ENCODE assay signal across 16 cellular contexts in the genomic region with DNA sequence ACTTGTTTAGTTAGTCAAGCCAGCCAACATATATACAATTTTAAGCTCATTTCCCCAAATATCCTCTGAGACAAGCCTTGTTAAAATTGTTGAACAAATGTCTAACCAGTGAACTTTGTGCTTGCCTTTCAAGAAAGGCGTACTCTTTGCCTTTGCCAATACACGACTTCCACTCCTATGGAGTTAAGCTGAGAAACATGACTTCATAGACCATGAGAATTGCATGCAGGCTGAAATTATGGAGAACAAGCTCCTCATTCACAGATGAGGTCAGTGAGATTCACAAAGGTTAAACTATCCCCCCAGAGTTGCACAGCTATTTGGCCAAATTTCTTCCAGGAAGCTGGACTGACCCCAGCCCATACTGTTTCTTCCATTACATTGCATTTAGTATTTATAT.
"Had no signal": no experiment of that assay in that cellular context is flagged by ENCODE, and none has a peak within 500 bp of the region (broad histone marks: within the 10 kb centered on the region; RNA-seq: fewer than 3 reads in every experiment).

No MANE protein-coding gene starts in this region.

- DNase-seq: activated CD4-positive, alpha-beta T cell treated with anti-CD3 and anti-CD28 coated beads, Interleukin-2, amount 10 ng/mL, durations not matched to agents 24 days and 14 days; activated CD8-positive, alpha-beta T cell treated with anti-CD3 and anti-CD28 coated beads for 36 hours; activated naive CD4-positive, alpha-beta T cell treated with Interleukin-2 at 50 U/mL for 16 hours; activated naive CD8-positive, alpha-beta T cell treated with anti-CD3 and anti-CD28 coated beads, Interleukin-2, amount 10 ng/mL, durations not matched to agents 7 days and 5 days; activated T-cell treated with anti-CD3 and anti-CD28 coated beads, Interleukin-2, amount 50 U/mL, for 24 hours; amygdala; dermis blood vessel endothelial cell; natural killer cell; occipital lobe; retina; spleen; stimulated activated naive CD8-positive, alpha-beta T cell treated with anti-CD3 and anti-CD28 coated beads, Interleukin-15, Interleukin-2, amounts not matched to agents 100 U/mL and 50 U/mL, for 24 hours; substantia nigra; tibial artery had no signal

- H3K9me3 ChIP-seq: tibial artery had no signal

- H3K4me3 ChIP-seq: cardiac muscle cell, tibial artery had no signal

- H3K4me3 Mint-ChIP-seq: activated CD4-positive, alpha-beta T cell treated with anti-CD3 and anti-CD28 coated beads, Interleukin-2, amount 10 ng/mL, durations not matched to agents 24 days and 14 days; activated CD8-positive, alpha-beta T cell treated with anti-CD3 and anti-CD28 coated beads for 36 hours; activated naive CD8-positive, alpha-beta T cell treated with anti-CD3 and anti-CD28 coated beads, Interleukin-2, amount 10 ng/mL, durations not matched to agents 7 days and 5 days; activated T-cell treated with anti-CD3 and anti-CD28 coated beads, Interleukin-2, amount 50 U/mL, for 24 hours; natural killer cell had no signal

- ATAC-seq: activated CD8-positive, alpha-beta T cell treated with anti-CD3 and anti-CD28 coated beads for 36 hours; stimulated activated naive CD8-positive, alpha-beta T cell treated with anti-CD3 and anti-CD28 coated beads, Interleukin-15, Interleukin-2, amounts not matched to agents 100 U/mL and 50 U/mL, for 24 hours had no signal

- H3K4me1 Mint-ChIP-seq: activated CD4-positive, alpha-beta T cell treated with anti-CD3 and anti-CD28 coated beads, Interleukin-2, amount 10 ng/mL, durations not matched to agents 24 days and 14 days; activated naive CD8-positive, alpha-beta T cell treated with anti-CD3 and anti-CD28 coated beads, Interleukin-2, amount 10 ng/mL, durations not matched to agents 7 days and 5 days; natural killer cell had no signal

- H3K27ac Mint-ChIP-seq: activated CD4-positive, alpha-beta T cell treated with anti-CD3 and anti-CD28 coated beads, Interleukin-2, amount 10 ng/mL, durations not matched to agents 24 days and 14 days; activated CD8-positive, alpha-beta T cell treated with anti-CD3 and anti-CD28 coated beads for 36 hours; activated naive CD8-positive, alpha-beta T cell treated with anti-CD3 and anti-CD28 coated beads, Interleukin-2, amount 10 ng/mL, durations not matched to agents 7 days and 5 days; activated T-cell treated with anti-CD3 and anti-CD28 coated beads, Interleukin-2, amount 50 U/mL, for 24 hours; activated T-helper 2 cell treated with anti-CD3 and anti-CD28 coated beads, Interferon-gamma antibody, Interleukin-2, Interleukin-4, amounts not matched to agents 10 μg/mL and 5 μg/mL and 100 μg/mL, durations not matched to agents 14 hours and 24 hours and 36 hours; natural killer cell had no signal

- H3K36me3 ChIP-seq: cardiac muscle cell, spleen, tibial artery had no signal

- H3K4me1 ChIP-seq: tibial artery had no signal

- H3K27me3 Mint-ChIP-seq: activated CD4-positive, alpha-beta T cell treated with anti-CD3 and anti-CD28 coated beads, Interleukin-2, amount 10 ng/mL, durations not matched to agents 24 days and 14 days; activated CD8-positive, alpha-beta T cell treated with anti-CD3 and anti-CD28 coated beads for 36 hours; activated naive CD8-positive, alpha-beta T cell treated with anti-CD3 and anti-CD28 coated beads, Interleukin-2, amount 10 ng/mL, durations not matched to agents 7 days and 5 days; activated T-cell treated with anti-CD3 and anti-CD28 coated beads, Interleukin-2, amount 50 U/mL, for 24 hours had no signal

- H3K36me3 Mint-ChIP-seq: activated naive CD8-positive, alpha-beta T cell treated with anti-CD3 and anti-CD28 coated beads, Interleukin-2, amount 10 ng/mL, durations not matched to agents 7 days and 5 days had no signal

- H3K27me3 ChIP-seq: cardiac muscle cell, spleen, tibial artery had no signal

- H3K9me3 Mint-ChIP-seq: activated naive CD8-positive, alpha-beta T cell treated with anti-CD3 and anti-CD28 coated beads, Interleukin-2, amount 10 ng/mL, durations not matched to agents 7 days and 5 days had no signal

- H3K27ac ChIP-seq: cardiac muscle cell, tibial artery had no signal
